Comparison of ENCODE assay signal across 8 cellular contexts in the genomic region with DNA sequence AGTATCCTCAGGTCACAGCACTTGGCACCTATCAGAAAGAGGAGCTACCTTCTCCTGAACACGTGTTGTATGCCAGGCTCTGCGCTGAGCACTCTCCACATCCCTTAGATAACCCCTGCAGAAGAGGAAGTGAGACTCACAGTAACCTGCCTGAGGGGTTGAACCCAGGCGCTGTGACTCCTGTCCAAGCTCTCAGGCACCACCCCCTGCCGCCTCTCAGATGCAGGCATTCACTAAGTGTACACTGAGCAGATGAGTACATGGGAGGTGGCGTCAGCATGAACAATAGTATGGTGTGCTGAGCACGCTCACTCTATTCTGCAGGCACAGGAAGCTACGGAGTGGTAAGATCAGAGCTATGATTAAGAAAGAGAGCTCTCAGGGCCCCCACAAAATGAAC. TPM values are rescaled to one million over a fixed set of nuclear protein-coding genes. Genes with fewer than 3 reads are reported as not detected.
DNase-seq lines count a peak whose midpoint lies in the region; ATAC-seq and TF ChIP-seq lines count a peak whose summit lies in the region.

No MANE protein-coding gene starts in this region.

- no peaks in the 10 kb centered on the region for H3K27me3 Mint-ChIP-seq in progenitor cell of endocrine pancreas

- H3K36me3 ChIP-seq in transverse colon, result no peaks in the 10 kb centered on the region

- DNase-seq in NCI-H69 (lab: John Stamatoyannopoulos, UW) (peak; percentile 98), transverse colon (peak; percentile 62), DMS53 (lab: John Stamatoyannopoulos, UW) (no peak), EL (no peak), progenitor cell of endocrine pancreas (ENCODE audit: low spot score, unreplicated experiment) (no peak)
- peak; percentile 46 for DNase-seq in activated naive CD4-positive, alpha-beta T cell treated with anti-CD3 and anti-CD28 coated beads, Interleukin-2, amount 50 U/mL, for 16 hours

- no peaks in the 10 kb centered on the region for H3K9me3 ChIP-seq in transverse colon

- no peak overlapping the region for H3K4me3 Mint-ChIP-seq in progenitor cell of endocrine pancreas (ENCODE audit: low read depth)

- 73 to 80% methylated on average over 4 to 7 of the region's 7 CpGs for WGBS in transverse colon (ENCODE audit: low coverage in 1 of 2), 2 donors

- H3K9me3 Mint-ChIP-seq in progenitor cell of endocrine pancreas (ENCODE audit: low read depth), result peaks cover 6% of the 10 kb centered on the region

- intact Hi-C loops in transverse colon (cut with DNase I; ENCODE audit: low total_unique reads), result no loop called here

- in situ Hi-C loops in transverse colon (cut with MboI; ENCODE audit: low pct_ligation_motif_present in 1 of 4, low pct_unique_long_range_greater_than_20kb in 1 of 4, low sequenced_read_pairs in 3 of 4), result no loop called here

- H3K27me3 ChIP-seq in transverse colon, result no peaks in the 10 kb centered on the region

- peaks cover 0 to 9% (median 4%) of the 10 kb centered on the region in 4 donors for H3K4me1 ChIP-seq in transverse colon

- TF ChIP-seq CTCF in transverse colon (IDR thresholded peaks at IDR 0.05), result no peak
- no peak for TF ChIP-seq CTCF in progenitor cell of endocrine pancreas (IDR thresholded peaks at IDR 0.05; ENCODE audit: unreplicated experiment)

- H3K4me3 ChIP-seq in transverse colon, result no peak overlapping the region

- H3K27ac ChIP-seq in transverse colon, result no peak overlapping the region

- no peak for TF ChIP-seq EP300 in transverse colon (IDR thresholded peaks at IDR 0.05; ENCODE audit: low read depth)

- peak; percentile 96 for ATAC-seq in HG02610 (IDR thresholded peaks at IDR 0.05; ENCODE audit: unreplicated experiment)

- TF ChIP-seq POLR2A in GM15510 (IDR thresholded peaks at IDR 0.05; ENCODE audit: borderline replicate concordance, extremely low read depth, insufficient read length) (peak; percentile 29), transverse colon (IDR thresholded peaks at IDR 0.05) (no peak)

- no peaks in the 10 kb centered on the region for H3K36me3 Mint-ChIP-seq in progenitor cell of endocrine pancreas (ENCODE audit: insufficient read depth)

- no peaks in the 10 kb centered on the region for H3K4me1 Mint-ChIP-seq in progenitor cell of endocrine pancreas (ENCODE audit: low read depth)

- no peak overlapping the region for H3K27ac Mint-ChIP-seq in progenitor cell of endocrine pancreas

RNA-seq across cellular contexts. Expression of gene RIC8B, which starts 21.0 kb away (rescaled TPM):
- 10 to 100 TPM; 10.5 to 19.5 (median 16.6) TPM for total RNA-seq in transverse colon
- total RNA-seq in progenitor cell of endocrine pancreas, result 24.7 and 28.1 TPM in 2 replicates

Comparison
In these comparisons a context has a peak if more than half of its experiments do, and no peak if none do; other contexts are left out.
1. DNase-seq: peak in NCI-H69 (single experiment), activated naive CD4-positive, alpha-beta T cell treated with anti-CD3 and anti-CD28 coated beads, Interleukin-2, amount 50 U/mL, for 16 hours (single experiment) and transverse colon (single experiment); none in DMS53 (single experiment), EL (single experiment) and progenitor cell of endocrine pancreas (single experiment).